In the genomic region with DNA sequence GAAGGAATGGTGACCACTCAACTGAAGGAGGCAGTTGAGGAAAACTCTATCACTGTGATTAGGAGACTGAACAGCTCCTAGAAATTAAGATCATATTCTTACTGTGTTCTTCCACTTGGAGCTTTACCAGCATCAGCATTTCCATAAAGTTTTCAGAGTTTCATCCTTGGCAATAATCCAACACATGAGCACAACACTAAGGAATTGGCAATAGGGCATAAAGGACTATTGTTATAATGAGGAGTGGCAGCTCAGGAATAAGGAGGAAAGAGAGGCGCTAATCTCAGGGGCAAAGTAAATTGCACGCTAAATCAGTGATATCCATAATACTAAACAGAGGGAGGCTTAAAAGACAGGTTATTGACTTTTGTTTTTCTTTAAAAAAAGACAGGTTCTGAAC, we compare ENCODE assay signal across 28 cellular contexts.
A peak's percentile ranks its signal among the peaks of the same experiment; 100 is the strongest.
DNase-seq lines count a peak whose midpoint lies in the region; ATAC-seq, FAIRE-seq and TF ChIP-seq lines count a peak whose summit lies in the region.
"Had no signal": no experiment of that assay in that cellular context is flagged by ENCODE, and none has a peak within 500 bp of the region (broad histone marks: within the 10 kb centered on the region; RNA-seq: fewer than 3 reads in every experiment).

No MANE protein-coding gene starts in this region.

- H3K27me3 ChIP-seq in RWPE2 (ENCODE audit: insufficient read depth, poor library complexity, severe bottlenecking) (no peaks in the 10 kb centered on the region), bronchial epithelial cell (ENCODE audit: control insufficient read depth, insufficient read depth, low read length) (no peaks in the 10 kb centered on the region)
- H3K27me3 ChIP-seq: dorsolateral prefrontal cortex had no signal

- H3K36me3 ChIP-seq in RWPE2 (ENCODE audit: low read depth) (no peaks in the 10 kb centered on the region), bronchial epithelial cell (ENCODE audit: control insufficient read depth, insufficient read depth, low read length) (no peaks in the 10 kb centered on the region)
- H3K36me3 ChIP-seq: left ventricle myocardium inferior, thoracic aorta had no signal

- H3K4me3 ChIP-seq in RWPE2 (ENCODE audit: severe bottlenecking) (no peak overlapping the region), bronchial epithelial cell (ENCODE audit: low read depth, low read length) (no peak overlapping the region)
- H3K4me3 ChIP-seq: dorsolateral prefrontal cortex, GM23338, K562, left ventricle myocardium inferior, thoracic aorta had no signal

- FAIRE-seq in bronchial epithelial cell (lab: Jason Lieb, UNC) = no peak
- FAIRE-seq: endothelial cell of umbilical vein, frontal cortex, G401.6, K562 had no signal

- DNase-seq in RWPE2 (ENCODE audit: low spot score) (no peak), bronchial epithelial cell (ENCODE audit: low read depth) (peak; percentile 17), iris pigment epithelial cell (ENCODE audit: low read depth) (peak; percentile 18), SK-N-DZ (ENCODE audit: low spot score) (no peak)
- no peak for DNase-seq in activated CD4-positive, alpha-beta T cell treated with anti-CD3 and anti-CD28 coated beads, Interleukin-2, amount 50 U/mL, for 4 hours
- DNase-seq in stimulated activated naive CD8-positive, alpha-beta T cell treated with anti-CD3 and anti-CD28 coated beads, Interleukin-15, Interleukin-2, amounts not matched to agents 100 U/mL and 50 U/mL, for 24 hours = no peak
- DNase-seq: activated CD4-positive, alpha-beta T cell treated with anti-CD3 and anti-CD28 coated beads, Interleukin-2, amount 10 ng/mL, durations not matched to agents 7 days and 5 days; activated CD8-positive, alpha-beta memory T cell treated with anti-CD3 and anti-CD28 coated beads, Interleukin-2, amount 10 ng/mL, durations not matched to agents 7 days and 5 days; activated naive CD4-positive, alpha-beta T cell treated with anti-CD3 and anti-CD28 coated beads for 36 hours; activated T-cell treated with anti-CD3 and anti-CD28 coated beads, Interleukin-2, amount 50 U/mL, for 72 hours; CD4-positive, CD25-positive, alpha-beta regulatory T cell; DMS153; dorsolateral prefrontal cortex; left ventricle myocardium inferior; natural killer cell; NCI-H1694; NCI-H69; retina; stimulated activated CD4-positive, alpha-beta T cell treated with anti-CD3 and anti-CD28 coated beads, Interleukin-12 subunit alpha, Interleukin-12 subunit beta, amount 100 ng/mL, for 4 hours; stimulated activated CD4-positive, alpha-beta T cell treated with anti-CD3 and anti-CD28 coated beads, Interleukin-4, amount 100 ng/mL, for 24 hours; stimulated activated naive CD4-positive, alpha-beta T cell had no signal

- ATAC-seq in RWPE2 (ENCODE audit: low read depth) = peak; percentile 52; the same call in 1 of the 3 replicates
- no peak for ATAC-seq in GM21723 (IDR thresholded peaks at IDR 0.05; ENCODE audit: unreplicated experiment)
- no peak for ATAC-seq in stimulated activated naive CD8-positive, alpha-beta T cell treated with anti-CD3 and anti-CD28 coated beads, Interleukin-15, Interleukin-2, amounts not matched to agents 100 U/mL and 50 U/mL, for 24 hours
- ATAC-seq: activated CD8-positive, alpha-beta memory T cell treated with anti-CD3 and anti-CD28 coated beads, Interleukin-2, amount 10 ng/mL, durations not matched to agents 7 days and 5 days; activated T-cell treated with anti-CD3 and anti-CD28 coated beads, Interleukin-2, amount 50 U/mL, for 72 hours; GM23338; K562; natural killer cell had no signal

- TF ChIP-seq CTCF in RWPE2 (IDR thresholded peaks at IDR 0.05; ENCODE audit: poor library complexity, severe bottlenecking) (no peak), bronchial epithelial cell (IDR thresholded peaks at IDR 0.05; ENCODE audit: insufficient read depth, low read length, severe bottlenecking) (no peak)

- no peak overlapping the region for H3K27ac ChIP-seq in RWPE2 (ENCODE audit: poor library complexity, severe bottlenecking)
- H3K27ac ChIP-seq: dorsolateral prefrontal cortex, left ventricle myocardium inferior, thoracic aorta had no signal

- H3K9me3 ChIP-seq in RWPE2 (ENCODE audit: severe bottlenecking) = no peaks in the 10 kb centered on the region
- H3K9me3 ChIP-seq: left ventricle myocardium inferior, thoracic aorta had no signal

- H3K4me1 ChIP-seq in RWPE2 (ENCODE audit: insufficient read depth, poor library complexity, severe bottlenecking) = peaks cover 2% of the 10 kb centered on the region
- H3K4me1 ChIP-seq: left ventricle myocardium inferior had no signal

Comparison
In these comparisons a context has a peak if more than half of its experiments do, and no peak if none do; other contexts are left out.
1. DNase-seq: peak in bronchial epithelial cell (single experiment) and iris pigment epithelial cell (single experiment); none in RWPE2 (single experiment), activated CD4-positive, alpha-beta T cell treated with anti-CD3 and anti-CD28 coated beads, Interleukin-2, amount 50 U/mL, for 4 hours (0 of 2), stimulated activated naive CD8-positive, alpha-beta T cell treated with anti-CD3 and anti-CD28 coated beads, Interleukin-15, Interleukin-2, amounts not matched to agents 100 U/mL and 50 U/mL, for 24 hours (single experiment) and SK-N-DZ (single experiment).